22 cellular contexts compared by ENCODE assay signal in the genomic region with DNA sequence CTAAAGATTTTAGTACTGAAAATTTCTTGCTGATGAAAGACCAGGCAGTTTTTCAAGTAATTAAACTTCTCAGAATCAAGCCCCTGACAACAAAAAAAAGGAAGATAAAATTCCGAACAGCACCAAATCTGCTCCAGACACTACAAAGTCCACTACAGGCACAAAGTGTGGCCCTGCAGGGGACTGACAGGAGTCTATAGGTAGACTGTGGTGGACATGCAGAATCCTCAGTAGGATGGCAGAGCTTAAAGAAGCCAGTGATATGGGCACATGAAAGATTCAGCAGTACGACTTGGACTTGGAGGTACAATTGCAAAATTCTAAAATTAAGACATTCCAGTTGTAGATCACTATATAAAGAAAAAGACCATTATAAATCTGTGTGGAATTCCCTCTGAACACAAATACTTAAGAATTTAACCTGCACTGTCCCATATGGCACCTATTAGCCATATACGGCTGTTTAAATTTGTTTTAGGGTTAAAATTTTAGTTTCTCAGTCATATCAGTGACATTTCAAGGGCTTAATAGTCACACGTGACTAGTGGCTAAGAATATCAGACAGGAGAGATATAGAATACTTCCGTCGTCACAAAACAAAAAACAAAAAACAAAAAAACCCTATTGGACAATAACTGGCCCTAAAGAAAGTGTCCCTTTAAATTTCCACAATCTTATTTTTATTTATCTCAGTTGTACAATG. TPM values are rescaled to one million over a fixed set of nuclear protein-coding genes. Genes with fewer than 3 reads are reported as not detected.
DNase-seq lines count a peak whose midpoint lies in the region; ATAC-seq and TF ChIP-seq lines count a peak whose summit lies in the region.
"Had no signal": no experiment of that assay in that cellular context is flagged by ENCODE, and none has a peak within 500 bp of the region (broad histone marks: within the 10 kb centered on the region; RNA-seq: fewer than 3 reads in every experiment).

No MANE protein-coding gene starts in this region.

- 87 to 93% methylated on average over 6 of the region's 6 CpGs for WGBS in sigmoid colon, 2 donors

- no peak for TF ChIP-seq POLR2A in sigmoid colon (IDR thresholded peaks at IDR 0.05)

- H3K27ac Mint-ChIP-seq in CD4-positive, CD25-positive, alpha-beta regulatory T cell: peak overlapping the region in 2 of 3 donors; percentile 1 to 27
- no peak overlapping the region for H3K27ac Mint-ChIP-seq in type B pancreatic cell
- H3K27ac Mint-ChIP-seq: activated naive CD4-positive, alpha-beta T cell treated with anti-CD3 and anti-CD28 coated beads for 36 hours had no signal

- no peak overlapping the region for H3K27ac ChIP-seq in CD4-positive, CD25-positive, alpha-beta regulatory T cell (ENCODE audit: insufficient read depth, low read length, poor library complexity, severe bottlenecking)
- H3K27ac ChIP-seq in coronary artery (peak overlapping the region in 1 of 2 donors; percentile 12), sigmoid colon (peak overlapping the region in 3 of 4 donors; percentile 59 to 66 (median 60))
- H3K27ac ChIP-seq: BLaER1 treated with 17β-estradiol and CSF1 and Interleukin-3, amounts not matched to agents 10 nM and 100 nM had no signal

- peaks cover 4% of the 10 kb centered on the region for H3K4me1 ChIP-seq in CD4-positive, CD25-positive, alpha-beta regulatory T cell (ENCODE audit: control insufficient read depth, insufficient read depth, low read length, poor library complexity, severe bottlenecking)
- peaks cover 0 to 22% (median 18%) of the 10 kb centered on the region in 4 donors for H3K4me1 ChIP-seq in sigmoid colon
- H3K4me1 ChIP-seq: BLaER1 treated with 17β-estradiol and CSF1 and Interleukin-3, amounts not matched to agents 10 nM and 100 nM had no signal

- in situ Hi-C loops in G401 (cut with HindIII; ENCODE audit: low sequenced_read_pairs): no loop called here

- no peak overlapping the region for H3K4me3 ChIP-seq in CD4-positive, CD25-positive, alpha-beta regulatory T cell (ENCODE audit: low read depth, low read length)
- peak overlapping the region; percentile 67 for H3K4me3 ChIP-seq in coronary artery
- peak overlapping the region in 3 of 4 donors; percentile 14 to 30 (median 19) for H3K4me3 ChIP-seq in sigmoid colon
- H3K4me3 ChIP-seq: BLaER1 treated with 17β-estradiol and CSF1 and Interleukin-3, amounts not matched to agents 10 nM and 100 nM had no signal

- ATAC-seq in CD4-positive, CD25-positive, alpha-beta regulatory T cell (ENCODE audit: low read depth in 2 of 2): no peak
- peak; percentile 8 to 28 for ATAC-seq in left cardiac atrium
- ATAC-seq: activated CD4-positive, CD25-positive, alpha-beta regulatory T cell treated with anti-CD3 and anti-CD28 coated beads, Interleukin-2, amount 50 U/mL, for 24 hours; activated T-cell treated with anti-CD3 and anti-CD28 coated beads, Interleukin-2, amount 50 U/mL, for 4 hours; sciatic nerve; stimulated activated naive CD8-positive, alpha-beta T cell treated with anti-CD3 and anti-CD28 coated beads, Interleukin-15, Interleukin-2, amounts not matched to agents 100 U/mL and 50 U/mL, for 24 hours had no signal

- peaks cover 8% of the 10 kb centered on the region for H3K36me3 Mint-ChIP-seq in CD4-positive, CD25-positive, alpha-beta regulatory T cell
- peaks cover 3% of the 10 kb centered on the region for H3K36me3 Mint-ChIP-seq in type B pancreatic cell

- peaks cover 6% of the 10 kb centered on the region for H3K36me3 ChIP-seq in CD4-positive, CD25-positive, alpha-beta regulatory T cell (ENCODE audit: control insufficient read depth, insufficient read depth, low read length)
- H3K36me3 ChIP-seq in sigmoid colon: peaks cover 0 to 4% (median 1%) of the 10 kb centered on the region in 4 donors

- no peaks in the 10 kb centered on the region for H3K27me3 ChIP-seq in CD4-positive, CD25-positive, alpha-beta regulatory T cell (ENCODE audit: control insufficient read depth, insufficient read depth, low read length)
- no peaks in the 10 kb centered on the region for H3K27me3 ChIP-seq in sigmoid colon
- H3K27me3 ChIP-seq: BLaER1 treated with 17β-estradiol and CSF1 and Interleukin-3, amounts not matched to agents 10 nM and 100 nM had no signal

- intact Hi-C loops in left cardiac atrium (cut with DNase I): no loop called here
- intact Hi-C loops in sigmoid colon (cut with DNase I): no loop called here

- H3K9me3 Mint-ChIP-seq in CD4-positive, CD25-positive, alpha-beta regulatory T cell: no peaks in the 10 kb centered on the region
- H3K9me3 Mint-ChIP-seq in type B pancreatic cell: no peaks in the 10 kb centered on the region
- H3K9me3 Mint-ChIP-seq: activated naive CD4-positive, alpha-beta T cell treated with anti-CD3 and anti-CD28 coated beads for 36 hours; activated T-cell treated with anti-CD3 and anti-CD28 coated beads, Interleukin-2, amount 50 U/mL, for 4 hours had no signal

- no peak overlapping the region for H3K4me3 Mint-ChIP-seq in CD4-positive, CD25-positive, alpha-beta regulatory T cell
- H3K4me3 Mint-ChIP-seq in type B pancreatic cell: no peak overlapping the region
- H3K4me3 Mint-ChIP-seq: activated naive CD4-positive, alpha-beta T cell treated with anti-CD3 and anti-CD28 coated beads for 36 hours; activated T-cell treated with anti-CD3 and anti-CD28 coated beads, Interleukin-2, amount 50 U/mL, for 4 hours had no signal

- H3K4me1 Mint-ChIP-seq in CD4-positive, CD25-positive, alpha-beta regulatory T cell: peaks cover 16 to 35% (median 20%) of the 10 kb centered on the region in 4 donors
- peaks cover 6% of the 10 kb centered on the region for H3K4me1 Mint-ChIP-seq in type B pancreatic cell (ENCODE audit: unreplicated experiment)

- no peak for TF ChIP-seq CTCF in coronary artery (IDR thresholded peaks at IDR 0.05)
- no peak for TF ChIP-seq CTCF in sigmoid colon (IDR thresholded peaks at IDR 0.05)
- no peak for TF ChIP-seq CTCF in type B pancreatic cell (conservative IDR thresholded peaks at IDR 0.05)

- no peaks in the 10 kb centered on the region for H3K9me3 ChIP-seq in CD4-positive, CD25-positive, alpha-beta regulatory T cell (ENCODE audit: control insufficient read depth in 2 of 2, low read length in 2 of 2)
- H3K9me3 ChIP-seq in sigmoid colon: no peaks in the 10 kb centered on the region
- H3K9me3 ChIP-seq: BLaER1 treated with 17β-estradiol and CSF1 and Interleukin-3, amounts not matched to agents 10 nM and 100 nM had no signal

- no peak for TF ChIP-seq EP300 in sigmoid colon (IDR thresholded peaks at IDR 0.05)

- no peaks in the 10 kb centered on the region for H3K27me3 Mint-ChIP-seq in CD4-positive, CD25-positive, alpha-beta regulatory T cell
- no peaks in the 10 kb centered on the region for H3K27me3 Mint-ChIP-seq in type B pancreatic cell

- no peak for DNase-seq in CD4-positive, CD25-positive, alpha-beta regulatory T cell
- no peak for DNase-seq in coronary artery (ENCODE audit: low spot score)
- DNase-seq in left cardiac atrium: no peak
- DNase-seq in sigmoid colon: no peak
- DNase-seq in stimulated activated CD4-positive, alpha-beta T cell treated with anti-CD3 and anti-CD28 coated beads, Interleukin-4, amount 100 ng/mL, for 4 hours: no peak
- DNase-seq in G401 (ENCODE audit: low spot score): no peak
- DNase-seq in superior temporal gyrus (ENCODE audit: extremely low spot score): no peak
- no peak for DNase-seq in type B pancreatic cell (ENCODE audit: extremely low spot score, unreplicated experiment)
- DNase-seq: activated naive CD4-positive, alpha-beta T cell treated with anti-CD3 and anti-CD28 coated beads for 36 hours; activated T-cell treated with anti-CD3 and anti-CD28 coated beads, Interleukin-2, amount 50 U/mL, for 4 hours; effector CD8-positive, alpha-beta T cell; hippocampal formation; Karpas-422; NCI-H1048; NCI-H2081; NCI-H446 treated with DMSO at 0.1 percent for 48 hours; NK-92 treated with Interleukin-12 subunit alpha and Interleukin-12 subunit beta, amount 100 ng/mL, for 24 hours; stimulated activated CD4-positive, alpha-beta T cell treated with anti-CD3 and anti-CD28 coated beads, Interleukin-1b, Interleukin-23, amount 100 ng/mL, for 48 hours; stimulated activated naive CD8-positive, alpha-beta T cell treated with anti-CD3 and anti-CD28 coated beads, Interleukin-15, Interleukin-2, amounts not matched to agents 100 U/mL and 50 U/mL, for 24 hours had no signal

RNA-seq across cellular contexts. Expression of a gene that starts 32.0 kb away (rescaled TPM):
- total RNA-seq in CD4-positive, CD25-positive, alpha-beta regulatory T cell: 7.6 TPM
- polyA plus RNA-seq in CD4-positive, CD25-positive, alpha-beta regulatory T cell: 1 to 10 TPM; 1.4 to 4.5 (median 2.6) TPM
- total RNA-seq in left cardiac atrium: 1 to 10 TPM; 3.3 to 4.7 TPM
- 1 to 10 TPM; 5.6 to 8.6 (median 7.9) TPM for total RNA-seq in sigmoid colon
- polyA plus RNA-seq in sigmoid colon: 1 to 10 TPM; 1.4 to 6.5 (median 1.8) TPM
- total RNA-seq in G401 (2014; rRNA removed; shearing (Covaris generic)): 11.7 and 13.0 TPM in 2 replicates
- total RNA-seq in type B pancreatic cell (ENCODE audit: low replicate concordance): 10.7 and 12.5 TPM in 2 replicates

RNA-seq across cellular contexts. Expression of a gene that starts 57.9 kb away (rescaled TPM):
- total RNA-seq in CD4-positive, CD25-positive, alpha-beta regulatory T cell: 10.8 TPM
- 10 to 100 TPM; 12.6 to 23.8 (median 15.7) TPM for polyA plus RNA-seq in CD4-positive, CD25-positive, alpha-beta regulatory T cell
- total RNA-seq in left cardiac atrium: 100 to 1,000 TPM; 157 to 204 TPM
- 100 to 1,000 TPM; 125 to 357 (median 195) TPM for total RNA-seq in sigmoid colon
- polyA plus RNA-seq in sigmoid colon: 10 to 100 TPM in 2 of 3 donors, 1 to 10 TPM in 1; 3.2 to 40.6 (median 17.4) TPM
- total RNA-seq in G401 (2014; rRNA removed; shearing (Covaris generic)): 1.8 and 5.8 TPM in 2 replicates
- 13.1 and 20.5 TPM in 2 replicates for total RNA-seq in type B pancreatic cell (ENCODE audit: low replicate concordance)

Comparison
In these comparisons a context has a peak if more than half of its experiments do, and no peak if none do; other contexts are left out.
1. ATAC-seq: peak in left cardiac atrium (2 of 2); none in CD4-positive, CD25-positive, alpha-beta regulatory T cell (0 of 2).